In genomic region chr11:85279267-85279666, GRCh38 we compare ENCODE assay signal across 22 cellular contexts.
"Had no signal": no experiment of that assay in that cellular context is flagged by ENCODE, and none has a peak within 500 bp of the region (broad histone marks: within the 10 kb centered on the region; RNA-seq: fewer than 3 reads in every experiment).

No MANE protein-coding gene starts in this region.

- H3K27ac Mint-ChIP-seq: activated CD4-positive, alpha-beta T cell treated with anti-CD3 and anti-CD28 coated beads, Interleukin-2, amount 10 ng/mL, durations not matched to agents 7 days and 5 days; activated CD8-positive, alpha-beta memory T cell treated with anti-CD3 and anti-CD28 coated beads, Interleukin-2, amount 10 ng/mL, durations not matched to agents 7 days and 5 days; activated CD8-positive, alpha-beta T cell treated with anti-CD3 and anti-CD28 coated beads for 36 hours; activated naive CD8-positive, alpha-beta T cell treated with anti-CD3 and anti-CD28 coated beads, Interleukin-2, amount 50 U/mL, for 24 hours had no signal

- H3K27me3 Mint-ChIP-seq: activated CD4-positive, alpha-beta T cell treated with anti-CD3 and anti-CD28 coated beads, Interleukin-2, amount 10 ng/mL, durations not matched to agents 7 days and 5 days; activated CD8-positive, alpha-beta memory T cell treated with anti-CD3 and anti-CD28 coated beads, Interleukin-2, amount 10 ng/mL, durations not matched to agents 7 days and 5 days; activated CD8-positive, alpha-beta T cell treated with anti-CD3 and anti-CD28 coated beads for 36 hours; activated naive CD8-positive, alpha-beta T cell treated with anti-CD3 and anti-CD28 coated beads, Interleukin-2, amount 50 U/mL, for 24 hours had no signal

- ATAC-seq: activated CD8-positive, alpha-beta memory T cell treated with anti-CD3 and anti-CD28 coated beads, Interleukin-2, amount 10 ng/mL, durations not matched to agents 7 days and 5 days; activated CD8-positive, alpha-beta T cell treated with anti-CD3 and anti-CD28 coated beads for 36 hours; activated naive CD8-positive, alpha-beta T cell treated with anti-CD3 and anti-CD28 coated beads, Interleukin-2, amount 50 U/mL, for 24 hours; gastroesophageal sphincter; left ventricle myocardium superior had no signal

- H3K36me3 Mint-ChIP-seq: activated CD8-positive, alpha-beta memory T cell treated with anti-CD3 and anti-CD28 coated beads, Interleukin-2, amount 10 ng/mL, durations not matched to agents 7 days and 5 days had no signal

- H3K4me3 Mint-ChIP-seq: activated CD4-positive, alpha-beta T cell treated with anti-CD3 and anti-CD28 coated beads, Interleukin-2, amount 10 ng/mL, durations not matched to agents 7 days and 5 days; activated CD8-positive, alpha-beta memory T cell treated with anti-CD3 and anti-CD28 coated beads, Interleukin-2, amount 10 ng/mL, durations not matched to agents 7 days and 5 days; activated CD8-positive, alpha-beta T cell treated with anti-CD3 and anti-CD28 coated beads for 36 hours; activated naive CD8-positive, alpha-beta T cell treated with anti-CD3 and anti-CD28 coated beads, Interleukin-2, amount 50 U/mL, for 24 hours; nephron had no signal

- H3K9me3 Mint-ChIP-seq: activated CD4-positive, alpha-beta T cell treated with anti-CD3 and anti-CD28 coated beads, Interleukin-2, amount 10 ng/mL, durations not matched to agents 7 days and 5 days had no signal

- DNase-seq: activated CD4-positive, alpha-beta T cell treated with anti-CD3 and anti-CD28 coated beads, Interleukin-2, amount 10 ng/mL, durations not matched to agents 7 days and 5 days; activated CD4-positive, CD25-positive, alpha-beta regulatory T cell treated with anti-CD3 and anti-CD28 coated beads, Interleukin-2, amount 50 U/mL, for 72 hours; activated CD8-positive, alpha-beta memory T cell treated with anti-CD3 and anti-CD28 coated beads, Interleukin-2, amount 10 ng/mL, durations not matched to agents 7 days and 5 days; activated CD8-positive, alpha-beta T cell treated with anti-CD3 and anti-CD28 coated beads for 36 hours; activated effector memory CD4-positive, alpha-beta T cell treated with anti-CD3 and anti-CD28 coated beads, Interleukin-2, amount 50 U/mL, for 16 hours; activated naive CD4-positive, alpha-beta T cell treated with anti-CD3 and anti-CD28 coated beads, Interleukin-2, amount 50 U/mL, for 16 hours; activated naive CD8-positive, alpha-beta T cell treated with anti-CD3 and anti-CD28 coated beads, Interleukin-2, amount 50 U/mL, for 24 hours; activated T-cell treated with anti-CD3 and anti-CD28 coated beads for 4 hours; cerebellar nuclear complex; head of caudate nucleus; hypothalamus; left ventricle myocardium superior; ovary; sigmoid colon; stimulated activated CD4-positive, alpha-beta T cell treated with anti-CD3 and anti-CD28 coated beads, Interleukin-2, amount 100 ng/mL, for 48 hours; stimulated activated naive CD4-positive, alpha-beta T cell; testis; trophoblast cell; uterus; WERI-Rb-1 had no signal

- H3K4me1 Mint-ChIP-seq: activated CD4-positive, alpha-beta T cell treated with anti-CD3 and anti-CD28 coated beads, Interleukin-2, amount 10 ng/mL, durations not matched to agents 7 days and 5 days; activated CD8-positive, alpha-beta memory T cell treated with anti-CD3 and anti-CD28 coated beads, Interleukin-2, amount 10 ng/mL, durations not matched to agents 7 days and 5 days; activated naive CD8-positive, alpha-beta T cell treated with anti-CD3 and anti-CD28 coated beads, Interleukin-2, amount 50 U/mL, for 24 hours; nephron had no signal
